ENCODE assay signal across 8 cellular contexts in the genomic region with DNA sequence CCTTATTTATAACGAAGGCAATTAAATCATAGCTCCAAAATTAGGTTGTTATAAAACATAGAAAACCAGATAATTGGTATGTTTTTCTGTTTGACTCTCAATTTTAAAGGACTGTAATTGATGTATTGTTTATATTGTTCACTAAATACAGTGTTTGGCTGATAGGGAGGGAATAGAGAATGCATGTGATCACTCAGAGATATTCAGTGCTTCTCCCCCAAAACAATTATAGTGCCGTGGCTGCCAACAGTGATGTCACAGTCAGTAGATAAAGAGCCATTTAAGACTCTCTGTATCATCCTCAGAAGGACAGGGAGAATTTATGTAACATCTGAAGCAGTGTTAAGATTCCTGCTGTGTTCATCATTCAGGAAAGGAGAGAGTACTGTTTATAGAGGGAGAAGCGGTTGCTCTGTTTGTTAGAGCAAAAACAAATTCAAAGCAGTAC.
DNase-seq lines count a peak whose midpoint lies in the region; ATAC-seq, FAIRE-seq and TF ChIP-seq lines count a peak whose summit lies in the region.

No MANE protein-coding gene starts in this region.

- no peak for TF ChIP-seq POLR2A in GM12891 (IDR thresholded peaks at IDR 0.05; ENCODE audit: low read depth, low read length)
- no peak for TF ChIP-seq POLR2A in esophagus squamous epithelium (IDR thresholded peaks at IDR 0.05)

- H3K4me1 ChIP-seq in esophagus squamous epithelium = peaks cover 0 to 70% (median 16%) of the 10 kb centered on the region in 3 donors

- no peak for TF ChIP-seq CTCF in esophagus squamous epithelium (IDR thresholded peaks at IDR 0.05)

- DNase-seq in GM12891 (ENCODE audit: insufficient read length, low spot score) (no peak), NCI-H748 (lab: John Stamatoyannopoulos, UW; ENCODE audit: unreplicated experiment) (peak; percentile 71), esophagus squamous epithelium (lab: John Stamatoyannopoulos, UW) (no peak), pons (ENCODE audit: low spot score) (peak; percentile 97), urothelium cell line (ENCODE audit: low spot score) (no peak), NCI-H2107 treated with DMSO at 0.1 percent for 48 hours (lab: John Stamatoyannopoulos, UW; ENCODE audit: unreplicated experiment) (no peak), DMS79 (lab: John Stamatoyannopoulos, UW) (no peak)

- ATAC-seq in GM21737 (IDR thresholded peaks at IDR 0.05; ENCODE audit: unreplicated experiment) = no peak

- no peaks in the 10 kb centered on the region for H3K9me3 ChIP-seq in esophagus squamous epithelium

- H3K27me3 ChIP-seq in esophagus squamous epithelium = no peaks in the 10 kb centered on the region

- WGBS in esophagus squamous epithelium, 2 donors = 58 to 63% methylated on average over 3 of the region's 3 CpGs

- intact Hi-C loops in esophagus squamous epithelium (cut with DNase I) = no loop called here

- FAIRE-seq in GM12891 (lab: Jason Lieb, UNC) (peak; percentile 57), urothelium cell line (lab: Jason Lieb, UNC) (no peak)

- no peak overlapping the region for H3K4me3 ChIP-seq in esophagus squamous epithelium

- H3K27ac ChIP-seq in esophagus squamous epithelium = peak overlapping the region in 3 of 4 donors; percentile 37 to 66 (median 42)

- H3K36me3 ChIP-seq in esophagus squamous epithelium = no peaks in the 10 kb centered on the region

TF ChIP-seq in GM12891, 5 proteins besides CTCF, POLR2A, EP300 and RAD21:
- TF ChIP-seq PAX5 (IDR thresholded peaks at IDR 0.05; ENCODE audit: insufficient read depth, low read length, severe bottlenecking) (no peak), SPI1 (IDR thresholded peaks at IDR 0.05; ENCODE audit: low read depth, low read length) (no peak), POLR2AphosphoS5 (IDR thresholded peaks at IDR 0.05; ENCODE audit: low read depth, low read length) (no peak), TAF1 (IDR thresholded peaks at IDR 0.05; ENCODE audit: low read depth, low read length) (no peak), POU2F2 (IDR thresholded peaks at IDR 0.05; ENCODE audit: low read depth, low read length) (no peak)
TF ChIP-seq in GM12891: peak in this region for 0.

Comparison
In these comparisons a context has a peak if more than half of its experiments do, and no peak if none do; other contexts are left out.
1. DNase-seq: peak in NCI-H748 (single experiment) and pons (single experiment); none in GM12891 (single experiment), esophagus squamous epithelium (single experiment), urothelium cell line (single experiment), NCI-H2107 treated with DMSO at 0.1 percent for 48 hours (single experiment) and DMS79 (single experiment).